Comparison of ENCODE assay signal across 21 cellular contexts in genomic region chr1:221521686-221522085, GRCh38.
"Had no signal": no experiment of that assay in that cellular context is flagged by ENCODE, and none has a peak within 500 bp of the region (broad histone marks: within the 10 kb centered on the region; RNA-seq: fewer than 3 reads in every experiment).

No MANE protein-coding gene starts in this region.

- H3K27ac Mint-ChIP-seq: activated CD4-positive, alpha-beta memory T cell treated with anti-CD3 and anti-CD28 coated beads for 36 hours; activated naive CD8-positive, alpha-beta T cell treated with anti-CD3 and anti-CD28 coated beads, Interleukin-2, amount 10 ng/mL, durations not matched to agents 7 days and 5 days; naive thymus-derived CD8-positive, alpha-beta T cell; progenitor cell of endocrine pancreas; stimulated activated naive CD8-positive, alpha-beta T cell treated with anti-CD3 and anti-CD28 coated beads, Interleukin-15, Interleukin-2, amounts not matched to agents 100 ng/mL and 50 ng/mL, for 24 hours; T-helper 1 cell treated with Interleukin-12 subunit alpha and Interleukin-12 subunit beta and Interleukin-4 antibody, amounts not matched to agents 30 μg/mL and 1 μg/mL, for 36 hours had no signal

- H3K27me3 Mint-ChIP-seq: progenitor cell of endocrine pancreas; stimulated activated naive CD8-positive, alpha-beta T cell treated with anti-CD3 and anti-CD28 coated beads, Interleukin-15, Interleukin-2, amounts not matched to agents 100 ng/mL and 50 ng/mL, for 24 hours had no signal

- H3K9me3 Mint-ChIP-seq: activated CD4-positive, alpha-beta memory T cell treated with anti-CD3 and anti-CD28 coated beads for 36 hours; naive thymus-derived CD8-positive, alpha-beta T cell; stimulated activated naive CD8-positive, alpha-beta T cell treated with anti-CD3 and anti-CD28 coated beads, Interleukin-15, Interleukin-2, amounts not matched to agents 100 ng/mL and 50 ng/mL, for 24 hours had no signal

- H3K4me3 Mint-ChIP-seq: activated CD4-positive, alpha-beta memory T cell treated with anti-CD3 and anti-CD28 coated beads for 36 hours; activated naive CD8-positive, alpha-beta T cell treated with anti-CD3 and anti-CD28 coated beads, Interleukin-2, amount 10 ng/mL, durations not matched to agents 7 days and 5 days; naive thymus-derived CD8-positive, alpha-beta T cell; stimulated activated naive CD8-positive, alpha-beta T cell treated with anti-CD3 and anti-CD28 coated beads, Interleukin-15, Interleukin-2, amounts not matched to agents 100 ng/mL and 50 ng/mL, for 24 hours; T-helper 1 cell treated with Interleukin-12 subunit alpha and Interleukin-12 subunit beta and Interleukin-4 antibody, amounts not matched to agents 30 μg/mL and 1 μg/mL, for 36 hours had no signal

- ATAC-seq: naive thymus-derived CD8-positive, alpha-beta T cell had no signal

- H3K4me3 ChIP-seq: hepatocyte, left ventricle myocardium inferior, sigmoid colon, tibial artery had no signal

- H3K27ac ChIP-seq: hepatocyte, left ventricle myocardium inferior, sigmoid colon, tibial artery had no signal

- H3K36me3 Mint-ChIP-seq: activated CD4-positive, alpha-beta memory T cell treated with anti-CD3 and anti-CD28 coated beads for 36 hours; activated naive CD8-positive, alpha-beta T cell treated with anti-CD3 and anti-CD28 coated beads, Interleukin-2, amount 10 ng/mL, durations not matched to agents 7 days and 5 days had no signal

- H3K4me1 ChIP-seq: left ventricle myocardium inferior, sigmoid colon, tibial artery had no signal

- H3K36me3 ChIP-seq: left ventricle myocardium inferior, sigmoid colon, tibial artery had no signal

- H3K4me2 ChIP-seq: hepatocyte had no signal

- H3K9me3 ChIP-seq: left ventricle myocardium inferior, sigmoid colon, tibial artery had no signal

- H3K27me3 ChIP-seq: hepatocyte, sigmoid colon, tibial artery had no signal

- DNase-seq: activated CD4-positive, alpha-beta memory T cell treated with anti-CD3 and anti-CD28 coated beads for 36 hours; activated CD4-positive, alpha-beta T cell treated with anti-CD3 and anti-CD28 coated beads for 48 hours; activated naive CD4-positive, alpha-beta T cell treated with Interleukin-2 at 50 U/mL for 16 hours; activated naive CD8-positive, alpha-beta T cell treated with anti-CD3 and anti-CD28 coated beads, Interleukin-2, amount 10 ng/mL, durations not matched to agents 7 days and 5 days; activated T-cell treated with anti-CD3 and anti-CD28 coated beads, Interleukin-2, amount 50 U/mL, for 1 hour; amygdala; cortex of kidney; foreskin melanocyte; glutamatergic neuron; kidney glomerular epithelial cell; left ventricle myocardium inferior; naive thymus-derived CD8-positive, alpha-beta T cell; retina; sigmoid colon; stimulated activated CD4-positive, alpha-beta T cell treated with anti-CD3 and anti-CD28 coated beads, Interleukin-2, amount 100 ng/mL, for 48 hours; T1000; tibial artery had no signal

- H2AFZ ChIP-seq: hepatocyte had no signal

- H3K79me2 ChIP-seq: hepatocyte had no signal
